Comparison of ENCODE assay signal across 9 cellular contexts in genomic region chr7:1028044-1028770, GRCh38. TPM values are rescaled to one million over a fixed set of nuclear protein-coding genes. Genes with fewer than 3 reads are reported as not detected.
DNase-seq lines count a peak whose midpoint lies in the region; ATAC-seq, FAIRE-seq and TF ChIP-seq lines count a peak whose summit lies in the region.
"Had no signal": no experiment of that assay in that cellular context is flagged by ENCODE, and none has a peak within 500 bp of the region (broad histone marks: within the 10 kb centered on the region; RNA-seq: fewer than 3 reads in every experiment).

No MANE protein-coding gene starts in this region.

- H4K20me1 ChIP-seq in endothelial cell of umbilical vein (replicated peaks; ENCODE audit: control insufficient read depth, extremely low read depth, insufficient read depth, low read length) = no peaks in the 10 kb centered on the region

- peak overlapping the region; percentile 68 for H3K9ac ChIP-seq in endothelial cell of umbilical vein (replicated peaks; ENCODE audit: extremely low read depth, insufficient read depth, low read length)

- peak; percentile 88 for FAIRE-seq in endothelial cell of umbilical vein (lab: Jason Lieb, UNC)

- intact Hi-C loops in endothelial cell of umbilical vein (cut with micrococcal nuclease) = loop anchor here (1.0 kb wide), 2 partner anchors 32 to 37 kb away; no protein-coding TSS in a partner anchor

- peak overlapping the region; percentile 31 for H3K27ac ChIP-seq in endothelial cell of umbilical vein (ENCODE audit: insufficient read depth, low read depth, low read length)
- H3K27ac ChIP-seq: SK-N-MC had no signal

- H3K4me1 ChIP-seq in endothelial cell of umbilical vein (ENCODE audit: control insufficient read depth, extremely low read depth, insufficient read depth, low read length) = peaks cover 8% of the 10 kb centered on the region

- no peak overlapping the region for H2AFZ ChIP-seq in endothelial cell of umbilical vein (ENCODE audit: low read depth, low read length)

- H3K9me1 ChIP-seq in endothelial cell of umbilical vein (replicated peaks; ENCODE audit: control insufficient read depth, extremely low read depth, insufficient read depth, low read length) = no peaks in the 10 kb centered on the region

- TF ChIP-seq CTCF in BJ (IDR thresholded peaks at IDR 0.05; ENCODE audit: insufficient read depth, low read depth, low read length) (no peak), endothelial cell of umbilical vein (IDR thresholded peaks at IDR 0.05; ENCODE audit: extremely low read depth in 1 of 2, insufficient read depth in 1 of 2, low read depth in 1 of 2, low read length in 2 of 2) (no peak)

- BruUV-seq in endothelial cell of umbilical vein (replicated peaks; lab: Mats Ljungman, UMichigan) = no TSS peak

- peaks cover 11% of the 10 kb centered on the region for H3K36me3 ChIP-seq in BJ (ENCODE audit: control insufficient read depth, insufficient read depth, low read length)
- peaks cover 0 to 7% of the 10 kb centered on the region in 2 experiments for H3K36me3 ChIP-seq in endothelial cell of umbilical vein (ENCODE audit: control insufficient read depth in 2 of 2, extremely low read depth in 1 of 2, insufficient read depth in 2 of 2, low read length in 2 of 2)

- no peaks in the 10 kb centered on the region for H3K9me3 ChIP-seq in endothelial cell of umbilical vein (replicated peaks; ENCODE audit: control insufficient read depth, insufficient read depth, low read length)

- peak overlapping the region; percentile 67 for H3K4me3 ChIP-seq in BJ (ENCODE audit: low read depth, low read length)
- peak overlapping the region; percentile 5 to 80 (median 51) for H3K4me3 ChIP-seq in endothelial cell of umbilical vein (replicated peaks in 1 of 3; ENCODE audit: insufficient read depth in 1 of 3, low read depth in 1 of 3, low read length in 3 of 3)
- H3K4me3 ChIP-seq: SK-N-MC had no signal

- peaks cover 20% of the 10 kb centered on the region for H3K79me2 ChIP-seq in endothelial cell of umbilical vein (ENCODE audit: control insufficient read depth, insufficient read depth, low read length)

- dilution Hi-C loops in endothelial cell of umbilical vein (cut with MboI; ENCODE audit: extremely low pct_ligation_motif_present, low sequenced_read_pairs) = no loop called here

- TF ChIP-seq POLR2A in GM19193 (IDR thresholded peaks at IDR 0.05; ENCODE audit: extremely low read depth, insufficient read depth, insufficient read length) (peak; percentile 77), endothelial cell of umbilical vein (IDR thresholded peaks at IDR 0.05; ENCODE audit: low read depth, low read length) (peak; percentile 34)

- H3K4me2 ChIP-seq in endothelial cell of umbilical vein (ENCODE audit: insufficient read depth, low read length) = peak overlapping the region; percentile 9

- no peaks in the 10 kb centered on the region for H3K27me3 ChIP-seq in BJ (ENCODE audit: control insufficient read depth, insufficient read depth, low read length)
- H3K27me3 ChIP-seq in endothelial cell of umbilical vein (ENCODE audit: control insufficient read depth in 2 of 2, insufficient read depth in 2 of 2, low read length in 2 of 2) = no peaks in the 10 kb centered on the region

- peak; percentile 27 for DNase-seq in BJ (ENCODE audit: low read depth)
- peak; percentile 67 for DNase-seq in NCI-H82 treated with DMSO at 0.1 percent for 48 hours (lab: John Stamatoyannopoulos, UW; ENCODE audit: unreplicated experiment)
- peak; percentile 72 for DNase-seq in activated CD8-positive, alpha-beta memory T cell treated with anti-CD3 and anti-CD28 coated beads, Interleukin-2, amount 50 U/mL, for 4 hours
- peak; percentile 88 for DNase-seq in endothelial cell of umbilical vein (ENCODE audit: low read depth, low spot score)
- peak; percentile 92 for DNase-seq in midbrain (lab: John Stamatoyannopoulos, UW)
- DNase-seq in stimulated activated CD8-positive, alpha-beta memory T cell treated with anti-CD3 and anti-CD28 coated beads, Interleukin-15, amount 100 ng/mL, for 24 hours (ENCODE audit: low read depth) = peak; percentile 64

- POLR2A ChIA-PET in BJ (lab: Charles Lee) = no interaction called here
- POLR2A ChIA-PET in endothelial cell of umbilical vein (lab: Charles Lee) = no interaction called here

- CTCF ChIA-PET in BJ (lab: Yijun Ruan, JAX) (interaction anchor here (1.3 to 3.3 kb wide), 4 partner anchors 17 to 37 kb away, joined by 5 to 18 read pairs (median 8); partner anchors contain the start of gene GPR146), endothelial cell of umbilical vein (lab: Charles Lee) (interaction anchor here (0.9 to 3.7 kb wide), 8 partner anchors 14 to 95 kb away, joined by 3 to 35 read pairs (median 4); partner anchors contain the start of gene GPR146)

- peak; percentile 26 for ATAC-seq in HG03378 (IDR thresholded peaks at IDR 0.05; ENCODE audit: unreplicated experiment)

TF ChIP-seq in endothelial cell of umbilical vein, 7 proteins besides CTCF, POLR2A, EP300 and RAD21:
- TF ChIP-seq MYC (IDR thresholded peaks at IDR 0.05; ENCODE audit: low read depth, low read length) (no peak), GATA2 (IDR thresholded peaks at IDR 0.05; ENCODE audit: insufficient read depth, insufficient read length, low read depth, low read length) (no peak), POLR2AphosphoS5 (IDR thresholded peaks at IDR 0.05; ENCODE audit: insufficient read depth, low read depth, low read length) (peak; percentile 82)
TF ChIP-seq in endothelial cell of umbilical vein: peak in this region for 1.

RNA-seq across cellular contexts. Expression of gene GPR146, which starts 16.1 kb away (rescaled TPM):
- polyA plus RNA-seq in BJ (2011; rRNA removed) = 2.8 and 4.5 TPM in 2 replicates
- 1.6 and 2.7 TPM in 2 replicates for polyA minus RNA-seq in BJ (2011; rRNA and poly(A)+ RNA removed)
- 11.7 and 18.5 TPM in 2 replicates for total RNA-seq in endothelial cell of umbilical vein
- 44.8 and 76.6 TPM in 2 replicates for polyA plus RNA-seq in endothelial cell of umbilical vein
- polyA plus RNA-seq in endothelial cell of umbilical vein (2011; cell fraction: cytosol; rRNA removed) = 22.7 and 26.9 TPM in 2 replicates
- 11.8 and 16.1 TPM in 2 replicates for polyA plus RNA-seq in endothelial cell of umbilical vein (2011; cell fraction: nucleus; rRNA removed)
- 1.8 and 2.0 TPM in 2 replicates for polyA plus RNA-seq in endothelial cell of umbilical vein (2012)
- 26.1 and 33.9 TPM in 2 replicates for polyA minus RNA-seq in endothelial cell of umbilical vein
- polyA minus RNA-seq in endothelial cell of umbilical vein (2011; cell fraction: cytosol; rRNA and poly(A)+ RNA removed) = not detected
- 12.3 and 18.3 TPM in 2 replicates for polyA minus RNA-seq in endothelial cell of umbilical vein (2011; cell fraction: nucleus; rRNA and poly(A)+ RNA removed)

RNA-seq across cellular contexts. Expression of gene CYP2W1, which starts 45.2 kb away (rescaled TPM):
- not detected in 2 replicates for polyA plus RNA-seq in BJ (2011; rRNA removed)
- polyA minus RNA-seq in BJ (2011; rRNA and poly(A)+ RNA removed) = not detected in 2 replicates
- total RNA-seq in endothelial cell of umbilical vein = not detected in 2 replicates
- not detected in 2 replicates for polyA plus RNA-seq in endothelial cell of umbilical vein
- polyA plus RNA-seq in endothelial cell of umbilical vein (2011; cell fraction: cytosol; rRNA removed) = not detected in 2 replicates
- polyA plus RNA-seq in endothelial cell of umbilical vein (2011; cell fraction: nucleus; rRNA removed) = not detected in 2 replicates
- polyA plus RNA-seq in endothelial cell of umbilical vein (2012) = 0.08 TPM in 1 of 2 replicates, not detected in the other
- polyA minus RNA-seq in endothelial cell of umbilical vein = not detected in 2 replicates
- polyA minus RNA-seq in endothelial cell of umbilical vein (2011; cell fraction: cytosol; rRNA and poly(A)+ RNA removed) = not detected
- polyA minus RNA-seq in endothelial cell of umbilical vein (2011; cell fraction: nucleus; rRNA and poly(A)+ RNA removed) = not detected in 2 replicates

RNA-seq across cellular contexts. Expression of gene COX19, which starts 52.9 kb away (rescaled TPM):
- polyA plus RNA-seq in BJ (2011; rRNA removed) (5.5 and 5.6 TPM in 2 replicates), endothelial cell of umbilical vein (4.7 and 6.8 TPM in 2 replicates)
- polyA minus RNA-seq in BJ (2011; rRNA and poly(A)+ RNA removed) = 2.7 and 3.2 TPM in 2 replicates
- total RNA-seq in endothelial cell of umbilical vein = 10.6 and 11.3 TPM in 2 replicates
- 5.4 and 6.4 TPM in 2 replicates for polyA plus RNA-seq in endothelial cell of umbilical vein (2011; cell fraction: cytosol; rRNA removed)
- 17.4 and 23.5 TPM in 2 replicates for polyA plus RNA-seq in endothelial cell of umbilical vein (2011; cell fraction: nucleus; rRNA removed)
- 4.4 and 5.5 TPM in 2 replicates for polyA plus RNA-seq in endothelial cell of umbilical vein (2012)
- polyA minus RNA-seq in endothelial cell of umbilical vein = 7.1 and 12.1 TPM in 2 replicates
- polyA minus RNA-seq in endothelial cell of umbilical vein (2011; cell fraction: cytosol; rRNA and poly(A)+ RNA removed) = 4.8 TPM
- polyA minus RNA-seq in endothelial cell of umbilical vein (2011; cell fraction: nucleus; rRNA and poly(A)+ RNA removed) = 29.2 and 32.2 TPM in 2 replicates

RNA-seq across cellular contexts. Expression of gene GPER1, which starts 59.7 kb away (rescaled TPM):
- polyA plus RNA-seq in BJ (2011; rRNA removed) (2.1 and 3.1 TPM in 2 replicates), endothelial cell of umbilical vein (2.3 and 3.1 TPM in 2 replicates)
- 1.5 and 4.7 TPM in 2 replicates for polyA minus RNA-seq in BJ (2011; rRNA and poly(A)+ RNA removed)
- 0.25 and 0.77 TPM in 2 replicates for total RNA-seq in endothelial cell of umbilical vein
- 0.89 and 1.2 TPM in 2 replicates for polyA plus RNA-seq in endothelial cell of umbilical vein (2011; cell fraction: cytosol; rRNA removed)
- 1.8 and 2.6 TPM in 2 replicates for polyA plus RNA-seq in endothelial cell of umbilical vein (2011; cell fraction: nucleus; rRNA removed)
- polyA plus RNA-seq in endothelial cell of umbilical vein (2012) = 0.74 and 1.2 TPM in 2 replicates
- polyA minus RNA-seq in endothelial cell of umbilical vein = 1.00 and 1.6 TPM in 2 replicates
- polyA minus RNA-seq in endothelial cell of umbilical vein (2011; cell fraction: cytosol; rRNA and poly(A)+ RNA removed) = 4.1 TPM
- polyA minus RNA-seq in endothelial cell of umbilical vein (2011; cell fraction: nucleus; rRNA and poly(A)+ RNA removed) = 0.34 and 0.48 TPM in 2 replicates

Comparison
In these comparisons a context has a peak if more than half of its experiments do, and no peak if none do; other contexts are left out.
1. Peak in every context shown above with its lines: DNase-seq, ATAC-seq, H3K4me3 ChIP-seq and H3K27ac ChIP-seq.
2. DNase-seq: peak in every context shown above with its lines; median percentile 92 in midbrain; 88 in endothelial cell of umbilical vein; 72 in activated CD8-positive, alpha-beta memory T cell treated with anti-CD3 and anti-CD28 coated beads, Interleukin-2, amount 50 U/mL, for 4 hours; 67 in NCI-H82 treated with DMSO at 0.1 percent for 48 hours; 64 in stimulated activated CD8-positive, alpha-beta memory T cell treated with anti-CD3 and anti-CD28 coated beads, Interleukin-15, amount 100 ng/mL, for 24 hours; 27 in BJ.